29 cellular contexts compared by ENCODE assay signal in the genomic region with DNA sequence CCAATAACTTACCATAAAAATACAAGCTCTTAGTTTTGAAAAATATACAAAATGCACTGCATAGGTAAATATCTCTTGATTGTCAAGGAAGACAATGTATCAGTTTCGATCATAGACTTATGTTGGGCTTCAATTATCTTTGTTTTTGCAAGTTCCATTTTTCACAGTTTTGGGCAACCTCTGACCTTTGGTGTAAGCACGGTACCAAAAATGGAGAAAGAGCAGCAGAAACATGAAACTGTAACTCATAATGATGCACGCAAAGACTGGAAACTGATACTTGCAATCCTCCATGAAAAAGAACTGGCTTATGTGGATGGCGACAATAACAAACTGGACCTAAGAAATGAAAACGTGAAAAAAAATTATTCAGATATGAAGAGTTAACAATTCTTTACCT.
"Had no signal": no experiment of that assay in that cellular context is flagged by ENCODE, and none has a peak within 500 bp of the region (broad histone marks: within the 10 kb centered on the region; RNA-seq: fewer than 3 reads in every experiment).

No MANE protein-coding gene starts in this region.

- H3K4me3 Mint-ChIP-seq: dendritic cell treated with granulocyte-macrophage colony-stimulating factor and Interleukin-4, amounts not matched to agents 40 ng/mL and 50 ng/mL, for 4 days; effector memory CD8-positive, alpha-beta T cell; endodermal cell had no signal

- H3K4me1 ChIP-seq: colonic mucosa, esophagus muscularis mucosa, esophagus squamous epithelium, foreskin keratinocyte, gastrocnemius medialis, gastroesophageal sphincter, heart left ventricle, heart right ventricle had no signal

- ATAC-seq: effector memory CD8-positive, alpha-beta T cell; esophagus mucosa; foreskin keratinocyte; gastrocnemius medialis; gastroesophageal sphincter; heart left ventricle; heart right ventricle had no signal

- H3K4me1 Mint-ChIP-seq: endodermal cell had no signal

- FAIRE-seq: colon, endometrium, endothelial cell of umbilical vein, frontal cortex had no signal

- H3K36me3 ChIP-seq: colonic mucosa, esophagus muscularis mucosa, esophagus squamous epithelium, gastrocnemius medialis, gastroesophageal sphincter, heart left ventricle, heart right ventricle had no signal

- H3K4me3 ChIP-seq: colonic mucosa, coronary artery, dorsolateral prefrontal cortex, esophagus muscularis mucosa, esophagus squamous epithelium, gastrocnemius medialis, gastroesophageal sphincter, heart left ventricle, heart right ventricle had no signal

- H3K9me3 Mint-ChIP-seq: dendritic cell treated with granulocyte-macrophage colony-stimulating factor and Interleukin-4, amounts not matched to agents 40 ng/mL and 50 ng/mL, for 4 days; effector memory CD8-positive, alpha-beta T cell; endodermal cell had no signal

- H3K27me3 Mint-ChIP-seq: dendritic cell treated with granulocyte-macrophage colony-stimulating factor and Interleukin-4, amounts not matched to agents 40 ng/mL and 50 ng/mL, for 4 days had no signal

- DNase-seq: colonic mucosa; cortex of kidney; dermis blood vessel endothelial cell; dorsolateral prefrontal cortex; effector CD4-positive, alpha-beta T cell; effector CD8-positive, alpha-beta T cell; effector memory CD4-positive, alpha-beta T cell; effector memory CD8-positive, alpha-beta T cell; endodermal cell; erythroblast; esophagus squamous epithelium; foreskin fibroblast; foreskin keratinocyte; foreskin melanocyte; gastrocnemius medialis; glutamatergic neuron; head of caudate nucleus; heart left ventricle; heart right ventricle had no signal

- H3K27ac Mint-ChIP-seq: dendritic cell treated with granulocyte-macrophage colony-stimulating factor and Interleukin-4, amounts not matched to agents 40 ng/mL and 50 ng/mL, for 4 days; effector memory CD8-positive, alpha-beta T cell; endodermal cell had no signal

- H3K9me3 ChIP-seq: colonic mucosa, esophagus muscularis mucosa, esophagus squamous epithelium, gastrocnemius medialis, gastroesophageal sphincter, heart left ventricle, heart right ventricle had no signal

- H3K27me3 ChIP-seq: colonic mucosa, dorsolateral prefrontal cortex, esophagus muscularis mucosa, esophagus squamous epithelium, foreskin keratinocyte, gastrocnemius medialis, gastroesophageal sphincter, heart left ventricle, heart right ventricle had no signal

- H3K27ac ChIP-seq: colonic mucosa, coronary artery, dorsolateral prefrontal cortex, epithelial cell of prostate, esophagus muscularis mucosa, esophagus squamous epithelium, foreskin keratinocyte, gastrocnemius medialis, gastroesophageal sphincter, heart left ventricle, heart right ventricle had no signal
